Comparison of ENCODE assay signal across 21 cellular contexts in the genomic region with DNA sequence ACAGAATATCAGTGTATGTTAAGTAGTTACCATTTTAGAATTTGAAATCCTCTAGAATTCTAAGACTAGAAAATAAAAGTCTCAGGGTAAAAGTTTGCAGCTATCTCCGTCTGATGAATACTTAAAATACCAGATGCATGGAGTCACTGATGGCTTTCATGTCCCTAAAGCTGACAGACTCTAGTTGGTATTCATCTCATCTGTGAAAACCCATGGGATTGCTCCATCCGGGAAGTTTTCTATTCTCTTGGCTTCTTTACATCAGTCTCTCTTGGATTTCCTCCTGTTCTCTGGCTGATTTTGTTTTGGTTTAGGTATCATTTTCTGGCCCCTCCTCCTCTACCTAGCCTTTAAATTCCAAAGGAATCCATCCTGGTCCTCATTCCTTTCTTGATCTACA.
A peak's percentile ranks its signal among the peaks of the same experiment; 100 is the strongest.
DNase-seq lines count a peak whose midpoint lies in the region; ATAC-seq and TF ChIP-seq lines count a peak whose summit lies in the region.
"Had no signal": no experiment of that assay in that cellular context is flagged by ENCODE, and none has a peak within 500 bp of the region (broad histone marks: within the 10 kb centered on the region; RNA-seq: fewer than 3 reads in every experiment).

No MANE protein-coding gene starts in this region.

- no peak overlapping the region for H3K27ac Mint-ChIP-seq in HFFc6
- peak overlapping the region; percentile 64 for H3K27ac Mint-ChIP-seq in chondrocyte (ENCODE audit: unreplicated experiment)
- H3K27ac Mint-ChIP-seq: CD4-positive, alpha-beta T cell had no signal

- H3K4me2 ChIP-seq in mesenchymal stem cell (ENCODE audit: low read length, poor library complexity, severe bottlenecking) (no peak overlapping the region), hepatocyte (no peak overlapping the region)

- H2BK5ac ChIP-seq in mesenchymal stem cell (ENCODE audit: low read depth, low read length, poor library complexity, severe bottlenecking): no peak overlapping the region

- H2AFZ ChIP-seq in mesenchymal stem cell (ENCODE audit: low read depth, low read length) (no peak overlapping the region), hepatocyte (no peak overlapping the region)

- H3K27me3 ChIP-seq in mesenchymal stem cell (ENCODE audit: control insufficient read depth in 1 of 2, insufficient read depth in 1 of 2, low read length in 2 of 2) (no peaks in the 10 kb centered on the region), esophagus squamous epithelium (no peaks in the 10 kb centered on the region), hepatocyte (no peaks in the 10 kb centered on the region), vagina (no peaks in the 10 kb centered on the region)
- H3K27me3 ChIP-seq: MG63 had no signal

- no peak for TF ChIP-seq CTCF in HFFc6 (IDR thresholded peaks at IDR 0.05)
- TF ChIP-seq CTCF in chondrocyte (IDR thresholded peaks at IDR 0.05): no peak
- TF ChIP-seq CTCF in esophagus squamous epithelium (IDR thresholded peaks at IDR 0.05): no peak
- no peak for TF ChIP-seq CTCF in hepatocyte (IDR thresholded peaks at IDR 0.05; ENCODE audit: poor library complexity)
- no peak for TF ChIP-seq CTCF in vagina (IDR thresholded peaks at IDR 0.05)

- 0% methylated on average over 2 of the region's 2 CpGs for WGBS in mesenchymal stem cell
- WGBS in esophagus squamous epithelium, 2 donors: 46 to 52% methylated on average over 2 of the region's 2 CpGs
- 60% methylated on average over 2 of the region's 2 CpGs for WGBS in hepatocyte (ENCODE audit: low lambda C conversion rate, missing lambda C conversion rate)

- no peak overlapping the region for H2AK5ac ChIP-seq in mesenchymal stem cell (ENCODE audit: low read length, severe bottlenecking)

- H3K14ac ChIP-seq in mesenchymal stem cell (ENCODE audit: low read length in 2 of 2): no peak overlapping the region

- H3K27ac ChIP-seq in mesenchymal stem cell (ENCODE audit: low read length, poor library complexity, severe bottlenecking) (peak overlapping the region; percentile 74), esophagus squamous epithelium (no peak overlapping the region), hepatocyte (no peak overlapping the region), vagina (no peak overlapping the region)
- H3K27ac ChIP-seq: 22Rv1, SK-N-MC had no signal

- H3K4me1 ChIP-seq in mesenchymal stem cell (ENCODE audit: control insufficient read depth, insufficient read depth, low read depth, low read length) (no peaks in the 10 kb centered on the region), esophagus squamous epithelium (no peaks in the 10 kb centered on the region), hepatocyte (ENCODE audit: insufficient read depth) (no peaks in the 10 kb centered on the region), vagina (no peaks in the 10 kb centered on the region)
- H3K4me1 ChIP-seq: Caco-2, HAP-1 had no signal

- no peak for TF ChIP-seq POLR2A in esophagus squamous epithelium (IDR thresholded peaks at IDR 0.05)
- TF ChIP-seq POLR2A in vagina (IDR thresholded peaks at IDR 0.05): no peak

- H3K4ac ChIP-seq in mesenchymal stem cell (ENCODE audit: low read depth in 1 of 2, low read length in 2 of 2): no peak overlapping the region

- H3K27me3 Mint-ChIP-seq in HFFc6 (ENCODE audit: insufficient read depth) (no peaks in the 10 kb centered on the region), chondrocyte (ENCODE audit: low read depth) (peaks cover 2% of the 10 kb centered on the region)

- no peak overlapping the region for H3K23ac ChIP-seq in mesenchymal stem cell (ENCODE audit: low read length in 2 of 2)

- H3K79me1 ChIP-seq in mesenchymal stem cell (replicated peaks; ENCODE audit: low read length, poor library complexity, severe bottlenecking): no peaks in the 10 kb centered on the region

- H3K9ac ChIP-seq in mesenchymal stem cell (ENCODE audit: low read length): no peak overlapping the region

- no peak overlapping the region for H3K18ac ChIP-seq in mesenchymal stem cell (ENCODE audit: low read depth in 1 of 2, low read length in 2 of 2)

- H3K36me3 Mint-ChIP-seq in HFFc6 (ENCODE audit: low read depth) (no peaks in the 10 kb centered on the region), chondrocyte (ENCODE audit: low read depth) (peaks cover 1% of the 10 kb centered on the region)

- ATAC-seq in HG02763 (IDR thresholded peaks at IDR 0.05; ENCODE audit: unreplicated experiment): no peak

- H3K4me3 Mint-ChIP-seq in HFFc6 (no peak overlapping the region), chondrocyte (ENCODE audit: unreplicated experiment) (no peak overlapping the region)
- H3K4me3 Mint-ChIP-seq: CD4-positive, alpha-beta T cell had no signal

- DNase-seq in 8988T (peak; percentile 15), HFFc6 (peak; percentile 1), chondrocyte (ENCODE audit: low spot score) (no peak), mesenchymal stem cell (no peak), esophagus squamous epithelium (lab: John Stamatoyannopoulos, UW) (no peak), hepatocyte (ENCODE audit: low spot score) (no peak), vagina (ENCODE audit: extremely low spot score in 2 of 2) (no peak)
- DNase-seq: Caco-2; CD4-positive, alpha-beta T cell; Kasumi-1; MG63; NCI-H1092; NCI-H146; NCI-H510A; NCI-H774; OCI-M1; SHP77 had no signal

- intact Hi-C loops in esophagus squamous epithelium (cut with DNase I): no loop called here
- intact Hi-C loops in vagina (cut with DNase I): no loop called here

- H3K4me3 ChIP-seq in mesenchymal stem cell (ENCODE audit: insufficient read depth in 1 of 2, low read depth in 1 of 2, low read length in 2 of 2) (no peak overlapping the region), esophagus squamous epithelium (no peak overlapping the region), hepatocyte (no peak overlapping the region), vagina (no peak overlapping the region)
- H3K4me3 ChIP-seq: HAP-1, MG63, SK-N-MC had no signal

- no peaks in the 10 kb centered on the region for H3K4me1 Mint-ChIP-seq in HFFc6 (ENCODE audit: low read depth)
- H3K4me1 Mint-ChIP-seq in chondrocyte (ENCODE audit: low read depth): peaks cover 10% of the 10 kb centered on the region

- no peaks in the 10 kb centered on the region for H3K36me3 ChIP-seq in mesenchymal stem cell (ENCODE audit: control insufficient read depth in 1 of 2, insufficient read depth in 2 of 2, low read depth in 1 of 2, low read length in 2 of 2)
- no peaks in the 10 kb centered on the region for H3K36me3 ChIP-seq in esophagus squamous epithelium
- no peaks in the 10 kb centered on the region for H3K36me3 ChIP-seq in hepatocyte (replicated peaks; ENCODE audit: insufficient read depth, low read depth)
- no peaks in the 10 kb centered on the region for H3K36me3 ChIP-seq in vagina
- H3K36me3 ChIP-seq: HAP-1, MG63 had no signal

- no peak overlapping the region for H4K91ac ChIP-seq in mesenchymal stem cell (ENCODE audit: low read length)

- no peaks in the 10 kb centered on the region for H3K79me2 ChIP-seq in hepatocyte

- peaks cover 59% of the 10 kb centered on the region for H3K9me3 Mint-ChIP-seq in HFFc6
- peaks cover 8% of the 10 kb centered on the region for H3K9me3 Mint-ChIP-seq in chondrocyte (ENCODE audit: low read depth)

- H4K20me1 ChIP-seq in hepatocyte (ENCODE audit: insufficient read depth, poor library complexity, severe bottlenecking): no peaks in the 10 kb centered on the region

- H3K9me2 ChIP-seq in hepatocyte (replicated peaks; ENCODE audit: insufficient read depth): no peaks in the 10 kb centered on the region

- H2BK15ac ChIP-seq in mesenchymal stem cell (ENCODE audit: low read depth, poor library complexity, severe bottlenecking): no peak overlapping the region

- H3K9me3 ChIP-seq in mesenchymal stem cell (ENCODE audit: control insufficient read depth, low read length) (peaks cover 3% of the 10 kb centered on the region), esophagus squamous epithelium (no peaks in the 10 kb centered on the region), hepatocyte (ENCODE audit: low read depth) (no peaks in the 10 kb centered on the region), vagina (no peaks in the 10 kb centered on the region)
- H3K9me3 ChIP-seq: Caco-2, HAP-1, MG63 had no signal

- H4K8ac ChIP-seq in mesenchymal stem cell (ENCODE audit: low read length): no peak overlapping the region

- no peak overlapping the region for H2BK12ac ChIP-seq in mesenchymal stem cell (ENCODE audit: low read length in 2 of 2)

- H2BK120ac ChIP-seq in mesenchymal stem cell (ENCODE audit: low read depth, low read length): no peak overlapping the region

Comparison
In these comparisons a context has a peak if more than half of its experiments do, and no peak if none do; other contexts are left out.
1. DNase-seq: peak in 8988T (single experiment) and HFFc6 (single experiment); none in chondrocyte (single experiment), mesenchymal stem cell (single experiment), esophagus squamous epithelium (single experiment), hepatocyte (single experiment) and vagina (0 of 2).